ENCODE assay signal across 1 cellular context in genomic region chr12:116018282-116018681, GRCh38.
A peak's percentile ranks its signal among the peaks of the same experiment; 100 is the strongest.
TF ChIP-seq lines count a peak whose summit lies in the region.

No MANE protein-coding gene starts in this region.

TF ChIP-seq in liver, 16 proteins besides CTCF, POLR2A, EP300 and RAD21 (continued from another document):
- TF ChIP-seq REST (IDR thresholded peaks at IDR 0.05) (no peak), ATF3 (IDR thresholded peaks at IDR 0.05) (no peak), YY1 (IDR thresholded peaks at IDR 0.05) (no peak), JUND (IDR thresholded peaks at IDR 0.05) (no peak), HNF4G (IDR thresholded peaks at IDR 0.05) (no peak), ZBTB33 (IDR thresholded peaks at IDR 0.05) (no peak), TAF1 (conservative IDR thresholded peaks at IDR 0.05) (no peak), RXRA (IDR thresholded peaks at IDR 0.05) (peak in 1 of 2 donors; percentile 16), FOXA2 (IDR thresholded peaks at IDR 0.05) (peak; percentile 65), NR2F2 (IDR thresholded peaks at IDR 0.05) (no peak), HNF4A (conservative IDR thresholded peaks at IDR 0.05) (peak in 1 of 2 donors; percentile 11)
